In the genomic region with DNA sequence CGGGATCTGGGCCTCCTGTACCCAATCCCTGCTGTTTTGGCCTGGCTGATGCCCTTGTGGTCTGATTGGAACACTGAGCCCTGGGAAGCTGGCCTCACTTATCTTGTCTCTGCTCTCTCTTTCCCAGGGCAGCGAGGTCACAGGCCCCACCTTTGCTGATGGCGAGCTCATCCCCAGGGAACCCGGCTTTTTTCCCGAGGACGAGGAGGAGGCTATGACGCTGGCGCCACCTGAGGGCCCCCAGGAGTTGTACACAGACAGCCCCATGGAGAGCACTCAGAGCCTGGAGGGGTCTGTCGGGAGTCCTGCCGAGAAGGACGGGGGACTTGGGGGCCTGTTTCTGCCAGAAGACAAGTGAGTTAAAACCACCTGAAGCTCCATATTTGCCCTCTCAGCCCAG, we compare ENCODE assay signal across 13 cellular contexts.
DNase-seq lines count a peak whose midpoint lies in the region; TF ChIP-seq lines count a peak whose summit lies in the region.
"Had no signal": no experiment of that assay in that cellular context is flagged by ENCODE, and none has a peak within 500 bp of the region (broad histone marks: within the 10 kb centered on the region; RNA-seq: fewer than 3 reads in every experiment).

No MANE protein-coding gene starts in this region.

- H3K4me1 Mint-ChIP-seq in immature natural killer cell = peaks cover 31 to 33% of the 10 kb centered on the region in 2 donors

- no peaks in the 10 kb centered on the region for H3K27me3 ChIP-seq in H7 (ENCODE audit: control insufficient read depth, insufficient read depth, low read length)
- no peaks in the 10 kb centered on the region for H3K27me3 ChIP-seq in kidney epithelial cell (ENCODE audit: control insufficient read depth, insufficient read depth, low read length)

- peaks cover 0 to 4% (median 0%) of the 10 kb centered on the region in 3 donors for H3K27me3 Mint-ChIP-seq in immature natural killer cell (ENCODE audit: low read depth in 3 of 3)
- H3K27me3 Mint-ChIP-seq: central memory CD8-positive, alpha-beta T cell had no signal

- no peak overlapping the region for H3K4me3 ChIP-seq in H7 (ENCODE audit: insufficient read depth, low read depth, low read length)
- H3K4me3 ChIP-seq in kidney epithelial cell (ENCODE audit: low read depth, low read length) = no peak overlapping the region
- H3K4me3 ChIP-seq: lung had no signal

- H3K36me3 ChIP-seq in H7 (replicated peaks; ENCODE audit: control insufficient read depth, insufficient read depth, low read length) (peaks cover 3% of the 10 kb centered on the region), kidney epithelial cell (ENCODE audit: control insufficient read depth, insufficient read depth, low read length) (no peaks in the 10 kb centered on the region)

- peak; percentile 47 for TF ChIP-seq CTCF in kidney epithelial cell (IDR thresholded peaks at IDR 0.05; ENCODE audit: insufficient read depth, low read length, poor library complexity, severe bottlenecking)

- H3K9me3 Mint-ChIP-seq in immature natural killer cell = no peaks in the 10 kb centered on the region
- H3K9me3 Mint-ChIP-seq: central memory CD8-positive, alpha-beta T cell had no signal

- peak overlapping the region in 3 of 6 donors; percentile 13 to 69 (median 58) for H3K27ac Mint-ChIP-seq in immature natural killer cell

- peak; percentile 85 for DNase-seq in D341Med (ENCODE audit: low spot score)
- DNase-seq in H7 = peak; percentile 78
- peak; percentile 27 for DNase-seq in UCSD-AML1 (lab: John Stamatoyannopoulos, UW; ENCODE audit: unreplicated experiment)
- no peak for DNase-seq in kidney epithelial cell (ENCODE audit: low read depth)
- no peak for DNase-seq in stimulated activated CD4-positive, alpha-beta T cell treated with anti-CD3 and anti-CD28 coated beads, Interleukin-12 subunit alpha, Interleukin-12 subunit beta, amount 100 ng/mL, for 4 hours
- no peak for DNase-seq in immature natural killer cell
- DNase-seq in NCI-H2107 (lab: John Stamatoyannopoulos, UW) = no peak
- no peak for DNase-seq in KG1 (lab: John Stamatoyannopoulos, UW)
- DNase-seq: activated CD4-positive, alpha-beta T cell treated with anti-CD3 and anti-CD28 coated beads, Interleukin-2, amount 50 U/mL, for 1 hour; NCI-H446 treated with DMSO at 0.1 percent for 48 hours; stimulated activated CD4-positive, alpha-beta T cell treated with anti-CD3 and anti-CD28 coated beads, Interleukin-1b, Interleukin-23, amount 100 ng/mL, for 48 hours had no signal

- H3K4me3 Mint-ChIP-seq in immature natural killer cell = no peak overlapping the region
- H3K4me3 Mint-ChIP-seq: central memory CD8-positive, alpha-beta T cell had no signal

- H3K36me3 Mint-ChIP-seq in immature natural killer cell = peaks cover 0 to 8% (median 3%) of the 10 kb centered on the region in 3 donors

Comparison
In these comparisons a context has a peak if more than half of its experiments do, and no peak if none do; other contexts are left out.
1. DNase-seq: peak in D341Med (single experiment), H7 (single experiment) and UCSD-AML1 (single experiment); none in kidney epithelial cell (single experiment), stimulated activated CD4-positive, alpha-beta T cell treated with anti-CD3 and anti-CD28 coated beads, Interleukin-12 subunit alpha, Interleukin-12 subunit beta, amount 100 ng/mL, for 4 hours (single experiment), immature natural killer cell (0 of 3), NCI-H2107 (single experiment) and KG1 (single experiment).